1 cellular context compared by ENCODE assay signal in genomic region chr3:115187149-115187757, GRCh38.
TF ChIP-seq lines count a peak whose summit lies in the region.

No MANE protein-coding gene starts in this region.

TF ChIP-seq in GM12878, 131 proteins besides CTCF, POLR2A, EP300 and RAD21 (continued from another document):
- TF ChIP-seq CBFB (IDR thresholded peaks at IDR 0.05; ENCODE audit: low read depth) (peak; percentile 64; the same call in 1 of the 2 replicates), BHLHE40 (IDR thresholded peaks at IDR 0.05; ENCODE audit: borderline replicate concordance in 1 of 2, low read depth in 2 of 2, low read length in 1 of 2) (0 out of 4 replicates have a peak, but pooled peaks of 1 of the 2 experiments have one; percentile 23), SPI1 (IDR thresholded peaks at IDR 0.05; ENCODE audit: borderline replicate concordance, insufficient read depth, low read depth, low read length) (peak; percentile 95), SKIL (IDR thresholded peaks at IDR 0.05; ENCODE audit: low read depth, poor library complexity, severe bottlenecking) (peak; percentile 42), MYB (IDR thresholded peaks at IDR 0.05; ENCODE audit: borderline replicate concordance, low read depth, low read length) (peak; percentile 48; the same call in 1 of the 2 replicates), RELA (IDR thresholded peaks at IDR 0.05; ENCODE audit: borderline replicate concordance, partially characterized antibody) (no peak), BMI1 (IDR thresholded peaks at IDR 0.05; ENCODE audit: borderline replicate concordance) (peak; percentile 29; the same call in 1 of the 2 replicates), PAX5 (IDR thresholded peaks at IDR 0.05; ENCODE audit: borderline replicate concordance, low read depth, low read length) (peak; percentile 83), MTA2 (IDR thresholded peaks at IDR 0.05; ENCODE audit: low read depth) (peak; percentile 80), RUNX3 (IDR thresholded peaks at IDR 0.05; ENCODE audit: low read length) (peak; percentile 97)
- TF ChIP-seq, protein P1, sequence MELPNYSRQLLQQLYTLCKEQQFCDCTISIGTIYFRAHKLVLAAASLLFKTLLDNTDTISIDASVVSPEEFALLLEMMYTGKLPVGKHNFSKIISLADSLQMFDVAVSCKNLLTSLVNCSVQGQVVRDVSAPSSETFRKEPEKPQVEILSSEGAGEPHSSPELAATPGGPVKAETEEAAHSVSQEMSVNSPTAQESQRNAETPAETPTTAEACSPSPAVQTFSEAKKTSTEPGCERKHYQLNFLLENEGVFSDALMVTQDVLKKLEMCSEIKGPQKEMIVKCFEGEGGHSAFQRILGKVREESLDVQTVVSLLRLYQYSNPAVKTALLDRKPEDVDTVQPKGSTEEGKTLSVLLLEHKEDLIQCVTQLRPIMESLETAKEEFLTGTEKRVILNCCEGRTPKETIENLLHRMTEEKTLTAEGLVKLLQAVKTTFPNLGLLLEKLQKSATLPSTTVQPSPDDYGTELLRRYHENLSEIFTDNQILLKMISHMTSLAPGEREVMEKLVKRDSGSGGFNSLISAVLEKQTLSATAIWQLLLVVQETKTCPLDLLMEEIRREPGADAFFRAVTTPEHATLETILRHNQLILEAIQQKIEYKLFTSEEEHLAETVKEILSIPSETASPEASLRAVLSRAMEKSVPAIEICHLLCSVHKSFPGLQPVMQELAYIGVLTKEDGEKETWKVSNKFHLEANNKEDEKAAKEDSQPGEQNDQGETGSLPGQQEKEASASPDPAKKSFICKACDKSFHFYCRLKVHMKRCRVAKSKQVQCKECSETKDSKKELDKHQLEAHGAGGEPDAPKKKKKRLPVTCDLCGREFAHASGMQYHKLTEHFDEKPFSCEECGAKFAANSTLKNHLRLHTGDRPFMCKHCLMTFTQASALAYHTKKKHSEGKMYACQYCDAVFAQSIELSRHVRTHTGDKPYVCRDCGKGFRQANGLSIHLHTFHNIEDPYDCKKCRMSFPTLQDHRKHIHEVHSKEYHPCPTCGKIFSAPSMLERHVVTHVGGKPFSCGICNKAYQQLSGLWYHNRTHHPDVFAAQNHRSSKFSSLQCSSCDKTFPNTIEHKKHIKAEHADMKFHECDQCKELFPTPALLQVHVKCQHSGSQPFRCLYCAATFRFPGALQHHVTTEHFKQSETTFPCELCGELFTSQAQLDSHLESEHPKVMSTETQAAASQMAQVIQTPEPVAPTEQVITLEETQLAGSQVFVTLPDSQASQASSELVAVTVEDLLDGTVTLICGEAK (IDR thresholded peaks at IDR 0.05; ENCODE audit: borderline replicate concordance) = no peak
